Comparison of ENCODE assay signal across 29 cellular contexts in genomic region chr12:52268212-52268611, GRCh38. TPM values are rescaled to one million over a fixed set of nuclear protein-coding genes. Genes with fewer than 3 reads are reported as not detected.
A peak's percentile ranks its signal among the peaks of the same experiment; 100 is the strongest.
DNase-seq lines count a peak whose midpoint lies in the region; ATAC-seq, FAIRE-seq and TF ChIP-seq lines count a peak whose summit lies in the region.
"Had no signal": no experiment of that assay in that cellular context is flagged by ENCODE, and none has a peak within 500 bp of the region (broad histone marks: within the 10 kb centered on the region; RNA-seq: fewer than 3 reads in every experiment).

No MANE protein-coding gene starts in this region.

- H3K9me3 Mint-ChIP-seq in MCF 10A (ENCODE audit: unreplicated experiment), result peaks cover 14% of the 10 kb centered on the region
- peaks cover 7% of the 10 kb centered on the region for H3K9me3 Mint-ChIP-seq in astrocyte (ENCODE audit: unreplicated experiment)
- H3K9me3 Mint-ChIP-seq: activated CD4-positive, alpha-beta memory T cell treated with anti-CD3 and anti-CD28 coated beads for 36 hours; activated naive CD8-positive, alpha-beta T cell treated with anti-CD3 and anti-CD28 coated beads, Interleukin-2, amount 50 U/mL, for 24 hours; immature natural killer cell had no signal

- H3K9ac ChIP-seq in astrocyte (ENCODE audit: low read length), result no peak overlapping the region
- H3K9ac ChIP-seq: BLaER1 had no signal

- DNase-seq in breast epithelium (ENCODE audit: low spot score in 2 of 2), result no peak
- no peak for DNase-seq in MCF 10A (ENCODE audit: unreplicated experiment)
- DNase-seq in astrocyte (ENCODE audit: low read depth), result peak; percentile 30
- peak; percentile 76 for DNase-seq in kidney tubule cell (ENCODE audit: low spot score)
- no peak for DNase-seq in head of caudate nucleus
- no peak for DNase-seq in activated T-cell treated with anti-CD3 and anti-CD28 coated beads for 4 hours
- DNase-seq: activated CD4-positive, alpha-beta memory T cell treated with anti-CD3 and anti-CD28 coated beads for 36 hours; activated CD4-positive, CD25-positive, alpha-beta regulatory T cell; activated gamma-delta T cell; activated naive CD8-positive, alpha-beta T cell treated with anti-CD3 and anti-CD28 coated beads, Interleukin-2, amount 50 U/mL, for 24 hours; Caco-2; DND-41; GOT3; immature natural killer cell; NCI-H146; NCI-H524; NK-92 treated with Interleukin-12 subunit alpha and Interleukin-12 subunit beta, amount 100 ng/mL, for 24 hours; RPMI8226; stimulated activated CD4-positive, alpha-beta T cell treated with anti-CD3 and anti-CD28 coated beads, Interleukin-4, amount 100 ng/mL, for 1 hour; stimulated activated naive CD4-positive, alpha-beta T cell treated with Interleukin-2 at 50 U/mL for 16 hours; T-helper 9 cell; trophoblast cell had no signal

- no peaks in the 10 kb centered on the region for H4K20me1 ChIP-seq in astrocyte (ENCODE audit: insufficient read depth, low read length)
- H4K20me1 ChIP-seq: BLaER1 had no signal

- no peak overlapping the region for H3K4me3 ChIP-seq in breast epithelium
- H3K4me3 ChIP-seq in astrocyte (ENCODE audit: insufficient read depth, low read depth, low read length), result no peak overlapping the region
- H3K4me3 ChIP-seq: BLaER1, hepatocyte had no signal

- H3K4me1 ChIP-seq in breast epithelium (no peaks in the 10 kb centered on the region), astrocyte (ENCODE audit: insufficient read depth, low read length) (peaks cover 8% of the 10 kb centered on the region)
- H3K4me1 ChIP-seq: BLaER1 had no signal

- H3K27ac ChIP-seq in breast epithelium (peak overlapping the region; percentile 33 to 78), astrocyte (ENCODE audit: low read depth, low read length) (no peak overlapping the region)
- H3K27ac ChIP-seq: BLaER1, hepatocyte had no signal

- TF ChIP-seq CTCF in breast epithelium (IDR thresholded peaks at IDR 0.05) (no peak), MCF 10A (IDR thresholded peaks at IDR 0.05; ENCODE audit: unreplicated experiment) (no peak), astrocyte (IDR thresholded peaks at IDR 0.05; ENCODE audit: insufficient read depth, low read depth, low read length) (no peak)

- no peak overlapping the region for H3K4me2 ChIP-seq in astrocyte (ENCODE audit: low read length)
- H3K4me2 ChIP-seq: BLaER1, hepatocyte had no signal

- no peaks in the 10 kb centered on the region for H3K36me3 ChIP-seq in breast epithelium
- no peaks in the 10 kb centered on the region for H3K36me3 ChIP-seq in astrocyte (ENCODE audit: insufficient read depth, low read length)
- H3K36me3 ChIP-seq: BLaER1 had no signal

- no peaks in the 10 kb centered on the region for H3K79me2 ChIP-seq in astrocyte (ENCODE audit: insufficient read depth, low read length)
- H3K79me2 ChIP-seq: hepatocyte had no signal

- peaks cover 6% of the 10 kb centered on the region for H3K4me1 Mint-ChIP-seq in MCF 10A (ENCODE audit: insufficient read depth, unreplicated experiment)
- H3K4me1 Mint-ChIP-seq in astrocyte (ENCODE audit: low read depth, unreplicated experiment), result peaks cover 7% of the 10 kb centered on the region
- H3K4me1 Mint-ChIP-seq: activated naive CD8-positive, alpha-beta T cell treated with anti-CD3 and anti-CD28 coated beads, Interleukin-2, amount 50 U/mL, for 24 hours; immature natural killer cell had no signal

- ATAC-seq in HG03196 (IDR thresholded peaks at IDR 0.05; ENCODE audit: unreplicated experiment), result no peak
- ATAC-seq in HG02571 (IDR thresholded peaks at IDR 0.05; ENCODE audit: unreplicated experiment), result no peak
- ATAC-seq: activated naive CD8-positive, alpha-beta T cell treated with anti-CD3 and anti-CD28 coated beads, Interleukin-2, amount 50 U/mL, for 24 hours had no signal

- H3K27ac Mint-ChIP-seq in MCF 10A (ENCODE audit: low read depth, unreplicated experiment) (no peak overlapping the region), astrocyte (ENCODE audit: unreplicated experiment) (no peak overlapping the region)
- H3K27ac Mint-ChIP-seq: activated CD4-positive, alpha-beta memory T cell treated with anti-CD3 and anti-CD28 coated beads for 36 hours; activated naive CD8-positive, alpha-beta T cell treated with anti-CD3 and anti-CD28 coated beads, Interleukin-2, amount 50 U/mL, for 24 hours had no signal

- no peak overlapping the region for H2AFZ ChIP-seq in astrocyte (ENCODE audit: low read depth, low read length)
- H2AFZ ChIP-seq: hepatocyte had no signal

- intact Hi-C loops in breast epithelium (cut with DNase I; ENCODE audit: low total_unique reads), result no loop called here
- intact Hi-C loops in MCF 10A (cut with micrococcal nuclease), result no loop called here
- intact Hi-C loops in head of caudate nucleus (cut with DNase I), result no loop called here

- peak; percentile 23 for FAIRE-seq in astrocyte (lab: Jason Lieb, UNC)
- FAIRE-seq: bronchial epithelial cell had no signal

- no peaks in the 10 kb centered on the region for H3K27me3 ChIP-seq in breast epithelium
- H3K27me3 ChIP-seq in astrocyte (ENCODE audit: insufficient read depth, low read length), result peaks cover 4% of the 10 kb centered on the region
- H3K27me3 ChIP-seq: BLaER1, hepatocyte had no signal

- H3K9me3 ChIP-seq in breast epithelium, result no peaks in the 10 kb centered on the region
- no peaks in the 10 kb centered on the region for H3K9me3 ChIP-seq in astrocyte (ENCODE audit: insufficient read depth, low read depth, low read length)
- H3K9me3 ChIP-seq: BLaER1 had no signal

- H3K36me3 Mint-ChIP-seq in MCF 10A (ENCODE audit: insufficient read depth, unreplicated experiment) (no peaks in the 10 kb centered on the region), astrocyte (ENCODE audit: low read depth, unreplicated experiment) (no peaks in the 10 kb centered on the region)
- H3K36me3 Mint-ChIP-seq: activated CD4-positive, alpha-beta memory T cell treated with anti-CD3 and anti-CD28 coated beads for 36 hours; immature natural killer cell had no signal

- no TSS peak for BruUV-seq in MCF 10A (replicated peaks; lab: Mats Ljungman, UMichigan)

- TF ChIP-seq POLR2A in breast epithelium (IDR thresholded peaks at IDR 0.05), result no peak

- CTCF ChIA-PET in MCF 10A (lab: Yijun Ruan, JAX), result interaction anchor here (7.2 kb wide), 1 partner anchor 11 kb away, joined by 52 read pairs; no protein-coding TSS in a partner anchor

- no peaks in the 10 kb centered on the region for H3K27me3 Mint-ChIP-seq in MCF 10A (ENCODE audit: insufficient read depth, unreplicated experiment)
- peaks cover 26% of the 10 kb centered on the region for H3K27me3 Mint-ChIP-seq in astrocyte (ENCODE audit: low read depth, unreplicated experiment)

- H3K4me3 Mint-ChIP-seq in MCF 10A (ENCODE audit: unreplicated experiment), result no peak overlapping the region
- no peak overlapping the region for H3K4me3 Mint-ChIP-seq in astrocyte (ENCODE audit: unreplicated experiment)
- H3K4me3 Mint-ChIP-seq: activated CD4-positive, alpha-beta memory T cell treated with anti-CD3 and anti-CD28 coated beads for 36 hours; activated naive CD8-positive, alpha-beta T cell treated with anti-CD3 and anti-CD28 coated beads, Interleukin-2, amount 50 U/mL, for 24 hours; immature natural killer cell had no signal

- POLR2A ChIA-PET in MCF 10A (lab: Yijun Ruan, JAX), result no interaction called here

RNA-seq across cellular contexts. Expression of gene KRT86, which starts 6.2 kb away (rescaled TPM):
- total RNA-seq in breast epithelium (1 to 10 TPM in 1 of 3 donors, under 1 TPM in 1, not detected in 1; 0.66 to 2.2 TPM), MCF 10A (2022) (37.8 and 45.1 TPM in 2 replicates), astrocyte (0.24 and 0.43 TPM in 2 replicates)
- total RNA-seq: Caco-2, hepatocyte had no signal

RNA-seq across cellular contexts. Expression of gene KRT81, which starts 23.1 kb away (rescaled TPM):
- total RNA-seq in breast epithelium (10 to 100 TPM in 1 of 3 donors, 1 to 10 TPM in 1, not detected in 1; 3.6 to 29.9 TPM), MCF 10A (2022) (2,023 and 2,244 TPM in 2 replicates), astrocyte (1.2 TPM in 2 replicates)
- total RNA-seq: activated CD4-positive, alpha-beta memory T cell treated with anti-CD3 and anti-CD28 coated beads for 36 hours; hepatocyte; liver; mononuclear cell had no signal

RNA-seq across cellular contexts. Expression of gene KRT7, which starts 35.2 kb away (rescaled TPM):
- total RNA-seq in breast epithelium (1,000 to 10,000 TPM in 1 of 3 donors, 100 to 1,000 TPM in 1, 1 to 10 TPM in 1; 4.2 to 1,051 (median 358) TPM), MCF 10A (2022) (2,379 and 3,360 TPM in 2 replicates), astrocyte (97.6 and 149 TPM in 2 replicates)
- total RNA-seq: mononuclear cell had no signal

RNA-seq across cellular contexts. Expression of gene KRT83, which starts 53.0 kb away (rescaled TPM):
- total RNA-seq in breast epithelium (under 1 TPM in 2 of 3 donors, not detected in 1; 0.33 to 0.59 TPM), MCF 10A (2022) (12.2 and 14.5 TPM in 2 replicates), astrocyte (not detected in 2 replicates)
- total RNA-seq: activated CD4-positive, alpha-beta memory T cell treated with anti-CD3 and anti-CD28 coated beads for 36 hours; bronchial epithelial cell; Caco-2; hepatocyte; liver; mononuclear cell had no signal

Comparison
In these comparisons a context has a peak if more than half of its experiments do, and no peak if none do; other contexts are left out.
1. RNA of gene KRT86, which starts 6.2 kb away (total RNA-seq): 37.8 to 45.1 TPM in MCF 10A; 0.66 to 2.2 TPM in breast epithelium and 0.24 to 0.43 TPM in astrocyte; every median in the first group is over 10 times any median in the second.
2. RNA of gene KRT81, which starts 23.1 kb away (total RNA-seq): 2,023 to 2,244 TPM in MCF 10A; 3.6 to 29.9 TPM in breast epithelium and 1.2 TPM in astrocyte; every median in the first group is over 10 times any median in the second.
3. DNase-seq: peak in astrocyte (single experiment) and kidney tubule cell (single experiment); none in breast epithelium (0 of 2), MCF 10A (single experiment), head of caudate nucleus (0 of 42) and activated T-cell treated with anti-CD3 and anti-CD28 coated beads for 4 hours (single experiment).